1 cellular context compared by ENCODE assay signal in the genomic region with DNA sequence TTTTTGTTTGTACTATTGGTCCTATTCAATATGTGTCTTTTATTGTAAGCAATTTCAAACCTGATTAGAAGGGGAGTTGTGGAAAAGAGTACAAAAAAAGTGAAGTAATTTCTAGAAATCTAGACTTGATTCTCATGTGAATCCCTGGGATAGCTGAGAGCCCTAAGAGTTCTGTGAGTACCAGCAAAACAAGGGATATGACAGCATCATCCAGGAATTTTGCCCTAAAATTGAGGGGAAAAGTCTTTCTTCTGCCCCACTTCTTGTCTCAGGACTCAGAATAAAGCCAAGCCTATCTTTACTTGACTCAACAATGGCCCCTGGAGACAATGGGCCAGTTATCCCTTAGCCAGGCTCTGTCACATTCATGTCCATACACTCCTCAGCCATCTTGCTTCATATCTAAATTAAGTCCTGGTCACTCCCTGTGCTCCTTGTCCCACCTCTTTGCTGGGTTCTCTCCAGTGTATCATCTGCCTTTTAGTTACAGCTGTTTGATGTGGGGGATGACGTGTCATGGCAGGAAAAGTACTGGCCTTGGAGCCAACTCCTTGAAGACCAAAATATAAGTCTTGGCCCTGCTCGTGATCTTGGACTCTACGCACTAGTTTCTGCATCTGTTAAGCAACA.
TF ChIP-seq lines count a peak whose summit lies in the region.

No MANE protein-coding gene starts in this region.

TF ChIP-seq in endothelial cell of umbilical vein, 7 proteins besides CTCF, POLR2A, EP300 and RAD21 (continued from another document):
- TF ChIP-seq MYC (IDR thresholded peaks at IDR 0.05; ENCODE audit: low read depth, low read length), result no peak
TF ChIP-seq in endothelial cell of umbilical vein: peak in this region for 1.
